ENCODE assay signal across 8 cellular contexts in genomic region chr6:75285156-75285639, GRCh38. TPM values are rescaled to one million over a fixed set of nuclear protein-coding genes. Genes with fewer than 3 reads are reported as not detected.
DNase-seq lines count a peak whose midpoint lies in the region; ATAC-seq lines count a peak whose summit lies in the region.

No MANE protein-coding gene starts in this region.

- H3K4me3 Mint-ChIP-seq in central memory CD8-positive, alpha-beta T cell, result no peak overlapping the region

- DNase-seq in NCI-H526 treated with DMSO at 0.1 percent for 48 hours (lab: John Stamatoyannopoulos, UW), result peak; percentile 76
- DNase-seq in NCI-H526 (lab: John Stamatoyannopoulos, UW), result no peak
- DNase-seq in Jurkat, Clone E6-1 (ENCODE audit: low read depth, low spot score), result no peak
- DNase-seq in central memory CD8-positive, alpha-beta T cell (ENCODE audit: low spot score in 2 of 2), result no peak
- DNase-seq in stimulated activated CD4-positive, alpha-beta T cell treated with anti-CD3 and anti-CD28 coated beads, Interleukin-4, amount 100 ng/mL, for 1 hour, result no peak
- no peak for DNase-seq in NCI-H1105 treated with DMSO at 0.1 percent for 48 hours (lab: John Stamatoyannopoulos, UW)
- no peak for DNase-seq in NCI-H1694 treated with DMSO at 0.1 percent for 48 hours (lab: John Stamatoyannopoulos, UW)

- H3K9me3 ChIP-seq in neuron (ENCODE audit: low read length), result no peaks in the 10 kb centered on the region

- H3K9me3 Mint-ChIP-seq in central memory CD8-positive, alpha-beta T cell, result no peaks in the 10 kb centered on the region

- peaks cover 29% of the 10 kb centered on the region for H3K4me1 Mint-ChIP-seq in central memory CD8-positive, alpha-beta T cell

- H2AFZ ChIP-seq in neuron (ENCODE audit: low read depth, low read length), result peak overlapping the region; percentile 93

- H3K4me1 ChIP-seq in neuron (ENCODE audit: insufficient read depth, low read length), result peaks cover 38% of the 10 kb centered on the region

- peak; percentile 4 for ATAC-seq in central memory CD8-positive, alpha-beta T cell (replicated peaks; ENCODE audit: extremely low read depth, poor library complexity, severe bottlenecking)

- H3K4me3 ChIP-seq in Jurkat, Clone E6-1 (ENCODE audit: low read length), result peak overlapping the region; percentile 79
- H3K4me3 ChIP-seq in neuron (ENCODE audit: low read length), result peak overlapping the region; percentile 81

- H3K27me3 Mint-ChIP-seq in central memory CD8-positive, alpha-beta T cell, result no peaks in the 10 kb centered on the region

- H3K27me3 ChIP-seq in neuron (ENCODE audit: insufficient read depth, low read length), result no peaks in the 10 kb centered on the region

- no peaks in the 10 kb centered on the region for H3K36me3 ChIP-seq in neuron (ENCODE audit: insufficient read depth, low read length)

- no peak overlapping the region for H3K27ac Mint-ChIP-seq in central memory CD8-positive, alpha-beta T cell (ENCODE audit: low read depth)

- peaks cover 3% of the 10 kb centered on the region for H3K36me3 Mint-ChIP-seq in central memory CD8-positive, alpha-beta T cell (ENCODE audit: insufficient read depth)

RNA-seq across cellular contexts. Expression of gene TMEM30A, which starts 0.6 kb away (rescaled TPM):
- polyA plus RNA-seq in Jurkat, Clone E6-1 (2012; ENCODE audit: insufficient read depth, insufficient read length), result 29.7 TPM

RNA-seq across cellular contexts. Expression of gene COX7A2, which starts 41.6 kb away (rescaled TPM):
- polyA plus RNA-seq in Jurkat, Clone E6-1 (2012; ENCODE audit: insufficient read depth, insufficient read length), result 904 TPM
